Comparison of ENCODE assay signal across 16 cellular contexts in the genomic region with DNA sequence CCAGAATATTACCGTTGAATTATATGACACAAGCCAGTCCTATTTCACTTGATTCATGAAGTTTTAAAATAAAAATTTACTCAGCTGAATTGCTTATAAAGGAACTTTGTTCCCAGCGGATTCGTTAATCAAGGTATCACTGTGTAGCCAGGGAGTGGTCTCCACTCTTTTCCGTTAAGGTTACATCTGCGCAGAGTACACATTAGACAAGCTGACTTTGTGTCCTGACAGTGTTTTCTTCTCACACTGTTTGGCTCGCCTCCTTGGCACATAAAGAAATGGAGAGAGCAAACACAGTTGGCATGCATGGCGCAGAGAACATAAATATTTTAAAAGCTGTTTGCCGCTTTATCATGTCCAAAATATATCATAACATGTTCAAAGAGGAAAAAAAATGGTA.
DNase-seq lines count a peak whose midpoint lies in the region; ATAC-seq lines count a peak whose summit lies in the region.
"Had no signal": no experiment of that assay in that cellular context is flagged by ENCODE, and none has a peak within 500 bp of the region (broad histone marks: within the 10 kb centered on the region; RNA-seq: fewer than 3 reads in every experiment).

No MANE protein-coding gene starts in this region.

- no peaks in the 10 kb centered on the region for H3K9me3 ChIP-seq in neuron (ENCODE audit: low read length)
- H3K9me3 ChIP-seq: BLaER1, Caco-2 had no signal

- no peaks in the 10 kb centered on the region for H3K27me3 ChIP-seq in neuron (ENCODE audit: insufficient read depth, low read length)
- H3K27me3 ChIP-seq: BLaER1 had no signal

- H3K4me3 ChIP-seq in neuron (ENCODE audit: low read length): no peak overlapping the region
- H3K4me3 ChIP-seq: BLaER1, GM23248 had no signal

- no peaks in the 10 kb centered on the region for H3K4me1 ChIP-seq in neuron (ENCODE audit: insufficient read depth, low read length)
- H3K4me1 ChIP-seq: BLaER1, Caco-2 had no signal

- intact Hi-C loops in left colon (cut with DNase I, micrococcal nuclease): no loop called here

- H2AFZ ChIP-seq in neuron (ENCODE audit: low read depth, low read length): peak overlapping the region; percentile 7
- H2AFZ ChIP-seq: GM23248 had no signal

- peak; percentile 95 for ATAC-seq in left colon
- no peak for ATAC-seq in HG03135 (IDR thresholded peaks at IDR 0.05; ENCODE audit: unreplicated experiment)
- ATAC-seq: CD8-positive, alpha-beta T cell had no signal

- DNase-seq in NCI-H69 (lab: John Stamatoyannopoulos, UW): peak; percentile 8
- DNase-seq in left colon: no peak
- no peak for DNase-seq in AG08395 (ENCODE audit: low spot score)
- DNase-seq in NCI-H1694 treated with DMSO at 0.1 percent for 48 hours (lab: John Stamatoyannopoulos, UW): no peak
- DNase-seq in cortex of kidney (lab: John Stamatoyannopoulos, UW): no peak
- DNase-seq: Caco-2; CD4-positive, CD25-positive, alpha-beta regulatory T cell; CD8-positive, alpha-beta T cell; DMS153; DND-41; GM23248; H7; HCEC 1CT had no signal

- no peaks in the 10 kb centered on the region for H3K36me3 ChIP-seq in neuron (ENCODE audit: insufficient read depth, low read length)
- H3K36me3 ChIP-seq: BLaER1 had no signal
